Comparison of ENCODE assay signal across 8 cellular contexts in genomic region chr2:74498500-74499268, GRCh38. TPM values are rescaled to one million over a fixed set of nuclear protein-coding genes. Genes with fewer than 3 reads are reported as not detected.
DNase-seq lines count a peak whose midpoint lies in the region; ATAC-seq, FAIRE-seq and TF ChIP-seq lines count a peak whose summit lies in the region.

No MANE protein-coding gene starts in this region.

- TF ChIP-seq CTCF in epithelial cell of proximal tubule (conservative IDR thresholded peaks at IDR 0.05; ENCODE audit: low read depth, low read length) (no peak), neutrophil (IDR thresholded peaks at IDR 0.05) (no peak)

- TF ChIP-seq POLR2A in GM12891 (IDR thresholded peaks at IDR 0.05; ENCODE audit: low read depth, low read length), result no peak

- FAIRE-seq in GM12891 (lab: Jason Lieb, UNC), result peak; percentile 31

- peak overlapping the region; percentile 47 for H3K4me3 ChIP-seq in epithelial cell of proximal tubule (ENCODE audit: low read depth, low read length)
- H3K4me3 ChIP-seq in neutrophil (ENCODE audit: low read depth in 1 of 2, low read length in 1 of 2), result peak overlapping the region; percentile 53 to 59

- H3K27ac ChIP-seq in neutrophil, result no peak overlapping the region

- DNase-seq in GM12891 (ENCODE audit: insufficient read length, low spot score), result no peak
- DNase-seq in RPMI7951 (ENCODE audit: low read depth), result peak; percentile 61
- no peak for DNase-seq in epithelial cell of proximal tubule (ENCODE audit: low read depth)
- DNase-seq in A172 (ENCODE audit: low spot score), result no peak

- H3K9me3 ChIP-seq in neutrophil, result no peaks in the 10 kb centered on the region

- ATAC-seq in HG03520 (IDR thresholded peaks at IDR 0.05; ENCODE audit: unreplicated experiment) (no peak), HG03521 (IDR thresholded peaks at IDR 0.05; ENCODE audit: unreplicated experiment) (no peak), HG03039 (IDR thresholded peaks at IDR 0.05; ENCODE audit: unreplicated experiment) (no peak)

- H3K27me3 ChIP-seq in neutrophil, result peaks cover 79% of the 10 kb centered on the region

- peaks cover 8% of the 10 kb centered on the region for H3K36me3 ChIP-seq in neutrophil

- peaks cover 41 to 42% of the 10 kb centered on the region in 2 experiments for H3K4me1 ChIP-seq in neutrophil (ENCODE audit: control insufficient read depth in 1 of 2, insufficient read depth in 1 of 2, low read depth in 1 of 2, low read length in 1 of 2)

TF ChIP-seq in GM12891, 5 proteins besides CTCF, POLR2A, EP300 and RAD21:
- no peak for TF ChIP-seq PAX5 (IDR thresholded peaks at IDR 0.05; ENCODE audit: insufficient read depth, low read length, severe bottlenecking)
- no peak for TF ChIP-seq POLR2AphosphoS5 (IDR thresholded peaks at IDR 0.05; ENCODE audit: low read depth, low read length)
- TF ChIP-seq TAF1 (IDR thresholded peaks at IDR 0.05; ENCODE audit: low read depth, low read length), result no peak
- no peak for TF ChIP-seq POU2F2 (IDR thresholded peaks at IDR 0.05; ENCODE audit: low read depth, low read length)
- no peak for TF ChIP-seq SPI1 (IDR thresholded peaks at IDR 0.05; ENCODE audit: low read depth, low read length)

RNA-seq across cellular contexts. Expression of gene LBX2, which starts 0.7 kb away (rescaled TPM):
- polyA plus RNA-seq in GM12891 (2012; ENCODE audit: low read depth, missing spikeins), result 1.4 TPM
- total RNA-seq in RPMI7951 (2014; rRNA removed; shearing (Covaris generic)), result 6.7 and 10.6 TPM in 2 replicates
- 1.3 and 1.7 TPM in 2 replicates for total RNA-seq in epithelial cell of proximal tubule
- total RNA-seq in A172 (2014; rRNA removed; shearing (Covaris generic)), result 0.45 TPM in 1 of 2 replicates, not detected in the other

RNA-seq across cellular contexts. Expression of gene PCGF1, which starts 8.8 kb away (rescaled TPM):
- 17.0 TPM for polyA plus RNA-seq in GM12891 (2012; ENCODE audit: low read depth, missing spikeins)
- 42.3 and 44.7 TPM in 2 replicates for total RNA-seq in RPMI7951 (2014; rRNA removed; shearing (Covaris generic))
- 16.3 and 21.6 TPM in 2 replicates for total RNA-seq in epithelial cell of proximal tubule
- 33.9 and 67.3 TPM in 2 replicates for total RNA-seq in A172 (2014; rRNA removed; shearing (Covaris generic))

RNA-seq across cellular contexts. Expression of gene TLX2, which starts 15.6 kb away (rescaled TPM):
- 0.12 TPM for polyA plus RNA-seq in GM12891 (2012; ENCODE audit: low read depth, missing spikeins)
- 4.2 and 5.5 TPM in 2 replicates for total RNA-seq in RPMI7951 (2014; rRNA removed; shearing (Covaris generic))
- not detected in 2 replicates for total RNA-seq in epithelial cell of proximal tubule
- 0.90 and 1.7 TPM in 2 replicates for total RNA-seq in A172 (2014; rRNA removed; shearing (Covaris generic))

RNA-seq across cellular contexts. Expression of gene TTC31, which starts 15.8 kb away (rescaled TPM):
- polyA plus RNA-seq in GM12891 (2012; ENCODE audit: low read depth, missing spikeins), result 17.3 TPM
- 17.3 and 17.5 TPM in 2 replicates for total RNA-seq in RPMI7951 (2014; rRNA removed; shearing (Covaris generic))
- total RNA-seq in epithelial cell of proximal tubule, result 13.5 and 20.9 TPM in 2 replicates
- 14.7 and 16.5 TPM in 2 replicates for total RNA-seq in A172 (2014; rRNA removed; shearing (Covaris generic))

RNA-seq across cellular contexts. Expression of gene CCDC142, which starts 15.9 kb away (rescaled TPM):
- polyA plus RNA-seq in GM12891 (2012; ENCODE audit: low read depth, missing spikeins), result 3.6 TPM
- total RNA-seq in RPMI7951 (2014; rRNA removed; shearing (Covaris generic)), result 12.3 and 14.3 TPM in 2 replicates
- total RNA-seq in epithelial cell of proximal tubule, result 3.9 and 5.8 TPM in 2 replicates
- 11.7 and 12.5 TPM in 2 replicates for total RNA-seq in A172 (2014; rRNA removed; shearing (Covaris generic))
